ENCODE assay signal across 9 cellular contexts in the genomic region with DNA sequence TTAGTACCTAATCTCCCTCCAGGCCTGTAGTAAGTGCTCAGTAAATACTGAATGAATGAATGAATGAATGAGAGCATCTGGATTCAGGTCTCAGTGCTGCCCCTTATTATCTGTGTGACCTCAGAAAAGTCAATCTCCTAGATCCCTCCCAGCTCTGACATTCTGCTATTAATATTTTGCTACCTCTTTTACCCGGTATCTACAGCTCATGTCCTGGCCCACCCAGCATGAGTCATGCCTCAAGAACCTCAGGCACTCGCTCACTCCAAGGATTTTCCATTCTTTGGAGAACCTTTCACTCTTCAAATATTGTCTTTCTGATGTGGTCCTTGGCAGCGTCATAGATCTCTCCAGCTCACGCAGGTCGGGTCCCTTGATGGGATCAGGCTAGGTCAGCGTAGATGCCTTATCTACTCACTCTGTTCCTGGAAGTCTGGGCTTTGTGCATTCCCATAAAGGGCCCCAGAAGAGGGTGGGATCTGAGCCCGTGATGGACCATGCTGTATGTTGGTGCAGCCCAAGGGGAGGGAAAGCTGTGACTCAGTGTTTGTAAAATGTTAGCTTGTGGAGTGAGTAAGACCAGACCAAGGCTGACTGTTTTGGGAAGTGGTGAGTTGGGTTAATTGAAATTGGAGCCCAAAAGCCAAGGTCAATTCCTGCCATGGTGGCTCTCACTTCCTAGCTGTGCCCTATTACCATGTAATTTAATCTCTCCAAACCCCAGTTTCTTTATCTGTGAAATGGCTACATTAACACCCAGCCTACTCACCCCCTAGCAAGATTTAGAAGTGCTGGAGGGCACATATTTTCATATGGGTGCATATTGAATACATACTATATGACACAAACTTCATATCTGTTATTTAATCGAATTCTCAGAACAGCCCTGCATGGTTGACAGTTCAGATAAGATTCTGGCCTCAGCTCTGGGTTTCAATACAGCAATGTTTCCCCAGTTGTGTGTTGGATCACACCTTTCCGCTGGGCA.
DNase-seq lines count a peak whose midpoint lies in the region; ATAC-seq and TF ChIP-seq lines count a peak whose summit lies in the region.
"Had no signal": no experiment of that assay in that cellular context is flagged by ENCODE, and none has a peak within 500 bp of the region (broad histone marks: within the 10 kb centered on the region; RNA-seq: fewer than 3 reads in every experiment).

No MANE protein-coding gene starts in this region.

- peak overlapping the region; percentile 86 for H3K27ac ChIP-seq in mammary epithelial cell (ENCODE audit: insufficient read depth, low read depth, low read length)
- H3K27ac ChIP-seq in upper lobe of right lung = peak overlapping the region; percentile 67

- DNase-seq in HT1080 (ENCODE audit: low read depth) (peak; percentile 100), mammary epithelial cell (peak; percentile 95), kidney tubule cell (ENCODE audit: low spot score) (peak; percentile 100), upper lobe of right lung (peak; percentile 63)
- DNase-seq in activated CD8-positive, alpha-beta memory T cell treated with anti-CD3 and anti-CD28 coated beads, Interleukin-2, amount 50 U/mL, for 4 hours = no peak
- no peak for DNase-seq in stimulated activated CD4-positive, alpha-beta T cell treated with anti-CD3 and anti-CD28 coated beads, Interleukin-4, amount 100 ng/mL, for 4 hours
- DNase-seq: NCI-H345, nephron progenitor cell had no signal

- 23% methylated on average over 9 of the region's 9 CpGs for WGBS in mammary epithelial cell (ENCODE audit: low coverage, missing lambda C conversion rate)

- H3K4me1 ChIP-seq in mammary epithelial cell (ENCODE audit: insufficient read depth, low read length) = peaks cover 22% of the 10 kb centered on the region
- H3K4me1 ChIP-seq in upper lobe of right lung = peaks cover 27% of the 10 kb centered on the region

- CTCF ChIA-PET in mammary epithelial cell (lab: Charles Lee; ENCODE audit: low non-redundant PET) = interaction anchor here (0.5 to 1.1 kb wide), 3 partner anchors 33 to 713 kb away, joined by 3 to 6 read pairs (median 4); no protein-coding TSS in a partner anchor

- BruUV-seq in mammary epithelial cell (replicated peaks; lab: Mats Ljungman, UMichigan) = TSS peak; percentile 62

- no peaks in the 10 kb centered on the region for H3K79me2 ChIP-seq in mammary epithelial cell (ENCODE audit: insufficient read depth, low read length)

- dilution Hi-C loops in mammary epithelial cell (cut with HindIII; ENCODE audit: low sequenced_read_pairs) = no loop called here

- H3K27me3 ChIP-seq in mammary epithelial cell (ENCODE audit: insufficient read depth, low read length) = no peaks in the 10 kb centered on the region
- H3K27me3 ChIP-seq in upper lobe of right lung = no peaks in the 10 kb centered on the region

- H3K9me3 ChIP-seq in mammary epithelial cell (replicated peaks; ENCODE audit: insufficient read depth, low read length) = no peaks in the 10 kb centered on the region
- no peaks in the 10 kb centered on the region for H3K9me3 ChIP-seq in upper lobe of right lung

- intact Hi-C loops in mammary epithelial cell (cut with micrococcal nuclease) (loop anchor here (2.0 kb wide), 1 partner anchor 18 kb away; no protein-coding TSS in a partner anchor), upper lobe of right lung (cut with DNase I) (no loop called here)

- H4K20me1 ChIP-seq in mammary epithelial cell (ENCODE audit: insufficient read depth, low read length) = no peaks in the 10 kb centered on the region

- ATAC-seq in upper lobe of right lung (peak; percentile 89), GM19328 (IDR thresholded peaks at IDR 0.05; ENCODE audit: unreplicated experiment) (no peak)

- no peak overlapping the region for H3K9ac ChIP-seq in mammary epithelial cell (ENCODE audit: insufficient read depth, low read length)

- H3K36me3 ChIP-seq in mammary epithelial cell (ENCODE audit: insufficient read depth, low read length) = no peaks in the 10 kb centered on the region
- H3K36me3 ChIP-seq in upper lobe of right lung = no peaks in the 10 kb centered on the region

- H3K4me3 ChIP-seq in mammary epithelial cell (replicated peaks in 1 of 3; ENCODE audit: insufficient read depth in 1 of 3, low read depth in 2 of 3, low read length in 3 of 3) (no peak overlapping the region), upper lobe of right lung (no peak overlapping the region)

- H2AFZ ChIP-seq in mammary epithelial cell (ENCODE audit: low read depth, low read length) = peak overlapping the region; percentile 70

- peak overlapping the region; percentile 56 for H3K4me2 ChIP-seq in mammary epithelial cell (ENCODE audit: insufficient read depth, low read depth, low read length)

- in situ Hi-C loops in mammary epithelial cell (cut with MboI; ENCODE audit: low sequenced_read_pairs in 2 of 2) = no loop called here

- TF ChIP-seq CTCF in mammary epithelial cell (conservative IDR thresholded peaks at IDR 0.05 in 1 of 2, IDR thresholded peaks at IDR 0.05 in 1 of 2; ENCODE audit: extremely low read depth in 1 of 2, insufficient read depth in 1 of 2, low read depth in 1 of 2, low read length in 2 of 2) (no peak), upper lobe of right lung (IDR thresholded peaks at IDR 0.05) (no peak)

Comparison
In these comparisons a context has a peak if more than half of its experiments do, and no peak if none do; other contexts are left out.
1. DNase-seq: peak in HT1080 (single experiment), mammary epithelial cell (single experiment), kidney tubule cell (single experiment) and upper lobe of right lung (single experiment); none in activated CD8-positive, alpha-beta memory T cell treated with anti-CD3 and anti-CD28 coated beads, Interleukin-2, amount 50 U/mL, for 4 hours (single experiment) and stimulated activated CD4-positive, alpha-beta T cell treated with anti-CD3 and anti-CD28 coated beads, Interleukin-4, amount 100 ng/mL, for 4 hours (0 of 2).